ENCODE assay signal across 1 cellular context in the genomic region with DNA sequence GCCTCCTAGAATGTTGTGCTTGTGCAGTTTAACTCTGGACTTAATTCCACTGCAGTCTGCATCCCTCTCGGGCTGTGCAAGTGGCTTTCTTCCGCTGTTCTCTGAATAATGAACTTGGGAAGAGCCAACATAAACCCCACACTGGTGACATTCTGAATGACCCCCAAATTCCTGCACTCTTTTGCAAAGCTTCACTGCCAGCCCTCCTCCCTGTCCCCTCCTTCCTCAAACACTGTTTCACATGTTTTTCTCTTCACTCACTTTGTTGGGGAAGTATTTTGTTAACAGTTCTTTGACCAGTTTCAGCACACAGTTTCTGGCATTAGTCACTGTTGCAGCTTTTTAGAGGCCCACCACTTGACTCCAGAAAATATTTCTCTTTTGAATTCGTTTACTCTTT.
TF ChIP-seq lines count a peak whose summit lies in the region.

No MANE protein-coding gene starts in this region.

TF ChIP-seq in GM12878, 131 proteins besides CTCF, POLR2A, EP300 and RAD21 (continued from another document):
- TF ChIP-seq, protein P1, sequence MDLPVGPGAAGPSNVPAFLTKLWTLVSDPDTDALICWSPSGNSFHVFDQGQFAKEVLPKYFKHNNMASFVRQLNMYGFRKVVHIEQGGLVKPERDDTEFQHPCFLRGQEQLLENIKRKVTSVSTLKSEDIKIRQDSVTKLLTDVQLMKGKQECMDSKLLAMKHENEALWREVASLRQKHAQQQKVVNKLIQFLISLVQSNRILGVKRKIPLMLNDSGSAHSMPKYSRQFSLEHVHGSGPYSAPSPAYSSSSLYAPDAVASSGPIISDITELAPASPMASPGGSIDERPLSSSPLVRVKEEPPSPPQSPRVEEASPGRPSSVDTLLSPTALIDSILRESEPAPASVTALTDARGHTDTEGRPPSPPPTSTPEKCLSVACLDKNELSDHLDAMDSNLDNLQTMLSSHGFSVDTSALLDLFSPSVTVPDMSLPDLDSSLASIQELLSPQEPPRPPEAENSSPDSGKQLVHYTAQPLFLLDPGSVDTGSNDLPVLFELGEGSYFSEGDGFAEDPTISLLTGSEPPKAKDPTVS (IDR thresholded peaks at IDR 0.05; ENCODE audit: low read depth, low read length), result no peak
- TF ChIP-seq, protein P2, sequence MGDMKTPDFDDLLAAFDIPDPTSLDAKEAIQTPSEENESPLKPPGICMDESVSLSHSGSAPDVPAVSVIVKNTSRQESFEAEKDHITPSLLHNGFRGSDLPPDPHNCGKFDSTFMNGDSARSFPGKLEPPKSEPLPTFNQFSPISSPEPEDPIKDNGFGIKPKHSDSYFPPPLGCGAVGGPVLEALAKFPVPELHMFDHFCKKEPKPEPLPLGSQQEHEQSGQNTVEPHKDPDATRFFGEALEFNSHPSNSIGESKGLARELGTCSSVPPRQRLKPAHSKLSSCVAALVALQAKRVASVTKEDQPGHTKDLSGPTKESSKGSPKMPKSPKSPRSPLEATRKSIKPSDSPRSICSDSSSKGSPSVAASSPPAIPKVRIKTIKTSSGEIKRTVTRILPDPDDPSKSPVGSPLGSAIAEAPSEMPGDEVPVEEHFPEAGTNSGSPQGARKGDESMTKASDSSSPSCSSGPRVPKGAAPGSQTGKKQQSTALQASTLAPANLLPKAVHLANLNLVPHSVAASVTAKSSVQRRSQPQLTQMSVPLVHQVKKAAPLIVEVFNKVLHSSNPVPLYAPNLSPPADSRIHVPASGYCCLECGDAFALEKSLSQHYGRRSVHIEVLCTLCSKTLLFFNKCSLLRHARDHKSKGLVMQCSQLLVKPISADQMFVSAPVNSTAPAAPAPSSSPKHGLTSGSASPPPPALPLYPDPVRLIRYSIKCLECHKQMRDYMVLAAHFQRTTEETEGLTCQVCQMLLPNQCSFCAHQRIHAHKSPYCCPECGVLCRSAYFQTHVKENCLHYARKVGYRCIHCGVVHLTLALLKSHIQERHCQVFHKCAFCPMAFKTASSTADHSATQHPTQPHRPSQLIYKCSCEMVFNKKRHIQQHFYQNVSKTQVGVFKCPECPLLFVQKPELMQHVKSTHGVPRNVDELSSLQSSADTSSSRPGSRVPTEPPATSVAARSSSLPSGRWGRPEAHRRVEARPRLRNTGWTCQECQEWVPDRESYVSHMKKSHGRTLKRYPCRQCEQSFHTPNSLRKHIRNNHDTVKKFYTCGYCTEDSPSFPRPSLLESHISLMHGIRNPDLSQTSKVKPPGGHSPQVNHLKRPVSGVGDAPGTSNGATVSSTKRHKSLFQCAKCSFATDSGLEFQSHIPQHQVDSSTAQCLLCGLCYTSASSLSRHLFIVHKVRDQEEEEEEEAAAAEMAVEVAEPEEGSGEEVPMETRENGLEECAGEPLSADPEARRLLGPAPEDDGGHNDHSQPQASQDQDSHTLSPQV (IDR thresholded peaks at IDR 0.05), result no peak
- TF ChIP-seq NR2C2 (IDR thresholded peaks at IDR 0.05; ENCODE audit: borderline replicate concordance, control insufficient read depth, insufficient read length, low read depth) (no peak), SPI1 (IDR thresholded peaks at IDR 0.05; ENCODE audit: borderline replicate concordance, insufficient read depth, low read depth, low read length) (no peak), MYC (IDR thresholded peaks at IDR 0.05; ENCODE audit: insufficient read depth, insufficient read length, insufficient replicate concordance, low read length, severe bottlenecking) (no peak), TCF3 (IDR thresholded peaks at IDR 0.05; ENCODE audit: borderline replicate concordance, insufficient read depth, low read depth, low read length) (no peak), KAT2A (conservative IDR thresholded peaks at IDR 0.05; ENCODE audit: control insufficient read depth, low read depth, low read length) (no peak), EGR1 (IDR thresholded peaks at IDR 0.05; ENCODE audit: borderline replicate concordance in 1 of 2, low read depth in 2 of 2, low read length in 2 of 2) (no peak), ESRRA (IDR thresholded peaks at IDR 0.05; ENCODE audit: low read length) (no peak), TBL1XR1 (IDR thresholded peaks at IDR 0.05; ENCODE audit: low read depth, low read length) (no peak)
- TF ChIP-seq, protein P3, sequence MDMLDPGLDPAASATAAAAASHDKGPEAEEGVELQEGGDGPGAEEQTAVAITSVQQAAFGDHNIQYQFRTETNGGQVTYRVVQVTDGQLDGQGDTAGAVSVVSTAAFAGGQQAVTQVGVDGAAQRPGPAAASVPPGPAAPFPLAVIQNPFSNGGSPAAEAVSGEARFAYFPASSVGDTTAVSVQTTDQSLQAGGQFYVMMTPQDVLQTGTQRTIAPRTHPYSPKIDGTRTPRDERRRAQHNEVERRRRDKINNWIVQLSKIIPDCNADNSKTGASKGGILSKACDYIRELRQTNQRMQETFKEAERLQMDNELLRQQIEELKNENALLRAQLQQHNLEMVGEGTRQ (IDR thresholded peaks at IDR 0.05; ENCODE audit: borderline replicate concordance, low read depth, low read length), result no peak
- TF ChIP-seq, protein P4, sequence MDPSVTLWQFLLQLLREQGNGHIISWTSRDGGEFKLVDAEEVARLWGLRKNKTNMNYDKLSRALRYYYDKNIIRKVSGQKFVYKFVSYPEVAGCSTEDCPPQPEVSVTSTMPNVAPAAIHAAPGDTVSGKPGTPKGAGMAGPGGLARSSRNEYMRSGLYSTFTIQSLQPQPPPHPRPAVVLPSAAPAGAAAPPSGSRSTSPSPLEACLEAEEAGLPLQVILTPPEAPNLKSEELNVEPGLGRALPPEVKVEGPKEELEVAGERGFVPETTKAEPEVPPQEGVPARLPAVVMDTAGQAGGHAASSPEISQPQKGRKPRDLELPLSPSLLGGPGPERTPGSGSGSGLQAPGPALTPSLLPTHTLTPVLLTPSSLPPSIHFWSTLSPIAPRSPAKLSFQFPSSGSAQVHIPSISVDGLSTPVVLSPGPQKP (IDR thresholded peaks at IDR 0.05; ENCODE audit: low read depth, low read length), result no peak
TF ChIP-seq in GM12878: peak in this region for 0.
